Comparison of ENCODE assay signal across 1 cellular context in genomic region chr11:128469220-128469619, GRCh38.
TF ChIP-seq lines count a peak whose summit lies in the region.

No MANE protein-coding gene starts in this region.

TF ChIP-seq in HepG2, 621 proteins besides CTCF, POLR2A, EP300 and RAD21 (continued from another document):
- TF ChIP-seq ZNF784 (CRISPR knock-in tag; IDR thresholded peaks at IDR 0.05; ENCODE audit: borderline replicate concordance) (no peak), SALL2 (CRISPR knock-in tag; IDR thresholded peaks at IDR 0.05) (no peak), NFIC (IDR thresholded peaks at IDR 0.05; ENCODE audit: low read length) (no peak)
